Comparison of ENCODE assay signal across 8 cellular contexts in genomic region chr2:230602562-230603230, GRCh38.
A peak's percentile ranks its signal among the peaks of the same experiment; 100 is the strongest.
DNase-seq lines count a peak whose midpoint lies in the region; ATAC-seq and TF ChIP-seq lines count a peak whose summit lies in the region.

No MANE protein-coding gene starts in this region.

- no peaks in the 10 kb centered on the region for H3K4me1 ChIP-seq in testis
- no peaks in the 10 kb centered on the region for H3K4me1 ChIP-seq in tibial nerve

- DNase-seq in activated T-cell treated with anti-CD3 and anti-CD28 coated beads for 4 hours (peak; percentile 46), testis (no peak), middle frontal gyrus (ENCODE audit: extremely low spot score, low spot score) (no peak), NCI-H2227 treated with DMSO at 0.1 percent for 48 hours (lab: John Stamatoyannopoulos, UW) (no peak), tibial nerve (ENCODE audit: low spot score in 2 of 2) (no peak)
- peak; percentile 15 to 19 for DNase-seq in stimulated activated CD4-positive, alpha-beta T cell treated with anti-CD3 and anti-CD28 coated beads, Interleukin-1b, Interleukin-23, amount 100 ng/mL, for 1 hour (ENCODE audit: low read depth in 2 of 2)

- ATAC-seq in GM19455 (IDR thresholded peaks at IDR 0.05; ENCODE audit: unreplicated experiment) (peak; percentile 58), HG03460 (IDR thresholded peaks at IDR 0.05; ENCODE audit: unreplicated experiment) (peak; percentile 76)

- no peaks in the 10 kb centered on the region for H3K36me3 ChIP-seq in testis (ENCODE audit: low read depth, missing control alignments)
- no peaks in the 10 kb centered on the region for H3K36me3 ChIP-seq in tibial nerve

- no peaks in the 10 kb centered on the region for H3K27me3 ChIP-seq in testis
- H3K27me3 ChIP-seq in tibial nerve: no peaks in the 10 kb centered on the region

- H3K27ac ChIP-seq in testis (no peak overlapping the region), tibial nerve (peak overlapping the region in 1 of 4 donors; percentile 62)

- intact Hi-C loops in testis (cut with DNase I; ENCODE audit: low total_unique reads): no loop called here

- H3K9me3 ChIP-seq in testis (no peaks in the 10 kb centered on the region), tibial nerve (peaks cover 0 to 9% (median 0%) of the 10 kb centered on the region in 4 donors)

- no peak overlapping the region for H3K4me3 ChIP-seq in testis
- no peak overlapping the region for H3K4me3 ChIP-seq in tibial nerve

- TF ChIP-seq POLR2A in testis (IDR thresholded peaks at IDR 0.05) (no peak), tibial nerve (IDR thresholded peaks at IDR 0.05) (no peak)

- WGBS in testis, 2 donors: 71 to 80% methylated on average over 4 to 7 of the region's 7 CpGs
- WGBS in tibial nerve, 2 donors: 61 to 76% methylated on average over 6 to 7 of the region's 7 CpGs

- TF ChIP-seq CTCF in testis (IDR thresholded peaks at IDR 0.05): no peak
- TF ChIP-seq CTCF in tibial nerve (IDR thresholded peaks at IDR 0.05): no peak

- no peak for TF ChIP-seq EP300 in tibial nerve (IDR thresholded peaks at IDR 0.05)

Comparison
In these comparisons a context has a peak if more than half of its experiments do, and no peak if none do; other contexts are left out.
1. DNase-seq: peak in activated T-cell treated with anti-CD3 and anti-CD28 coated beads for 4 hours (single experiment) and stimulated activated CD4-positive, alpha-beta T cell treated with anti-CD3 and anti-CD28 coated beads, Interleukin-1b, Interleukin-23, amount 100 ng/mL, for 1 hour (2 of 2); none in testis (single experiment), middle frontal gyrus (single experiment), NCI-H2227 treated with DMSO at 0.1 percent for 48 hours (single experiment) and tibial nerve (0 of 2).